Comparison of ENCODE assay signal across 34 cellular contexts in genomic region chr1:169570172-169570574, GRCh38. TPM values are rescaled to one million over a fixed set of nuclear protein-coding genes. Genes with fewer than 3 reads are reported as not detected.
DNase-seq lines count a peak whose midpoint lies in the region; ATAC-seq, FAIRE-seq and TF ChIP-seq lines count a peak whose summit lies in the region.
"Had no signal": no experiment of that assay in that cellular context is flagged by ENCODE, and none has a peak within 500 bp of the region (broad histone marks: within the 10 kb centered on the region; RNA-seq: fewer than 3 reads in every experiment).

No MANE protein-coding gene starts in this region.

- no peak overlapping the region for H2AFZ ChIP-seq in hepatocyte

- no peaks in the 10 kb centered on the region for H3K79me2 ChIP-seq in hepatocyte

- H3K4me1 ChIP-seq in hepatocyte (ENCODE audit: insufficient read depth): peaks cover 18% of the 10 kb centered on the region
- peaks cover 0 to 2% of the 10 kb centered on the region in 2 donors for H3K4me1 ChIP-seq in small intestine (ENCODE audit: control insufficient read depth in 2 of 2, insufficient read depth in 1 of 2, low read depth in 1 of 2, low read length in 1 of 2)
- H3K4me1 ChIP-seq: breast epithelium, psoas muscle, SJCRH30 had no signal

- no TSS peak for BruUV-seq in Calu3 (replicated peaks; lab: Mats Ljungman, UMichigan)

- H3K9me3 ChIP-seq in hepatocyte (ENCODE audit: low read depth) (no peaks in the 10 kb centered on the region), small intestine (ENCODE audit: control insufficient read depth, low read depth) (no peaks in the 10 kb centered on the region)
- H3K9me3 ChIP-seq: breast epithelium, left lung, psoas muscle, sigmoid colon, SJCRH30, tibial nerve had no signal

- H3K4me3 ChIP-seq in hepatocyte: no peak overlapping the region
- no peak overlapping the region for H3K4me3 ChIP-seq in small intestine (ENCODE audit: low read depth in 1 of 2, low read length in 2 of 2)
- H3K4me3 ChIP-seq: breast epithelium, left lung, psoas muscle, sigmoid colon, SJCRH30, tibial nerve had no signal

- no peak for FAIRE-seq in small intestine (lab: Jason Lieb, UNC)
- FAIRE-seq: GM12892, H54 had no signal

- DNase-seq in Calu3 (peak; percentile 31), NCI-H69 (lab: John Stamatoyannopoulos, UW) (peak; percentile 80), hepatocyte (ENCODE audit: low spot score) (peak; percentile 45), small intestine (peak; percentile 89), NCI-H446 treated with DMSO at 0.1 percent for 48 hours (lab: John Stamatoyannopoulos, UW) (no peak), NCI-H526 treated with DMSO at 0.1 percent for 48 hours (lab: John Stamatoyannopoulos, UW) (no peak)
- DNase-seq: activated CD4-positive, alpha-beta T cell treated with anti-CD3 and anti-CD28 coated beads, Interleukin-2, amount 10 ng/mL, durations not matched to agents 24 days and 14 days; activated CD8-positive, alpha-beta memory T cell treated with anti-CD3 and anti-CD28 coated beads for 24 hours; activated effector memory CD4-positive, alpha-beta T cell treated with Interleukin-2 at 50 U/mL for 16 hours; activated T-cell treated with anti-CD3 and anti-CD28 coated beads for 4 hours; effector CD8-positive, alpha-beta T cell; hypothalamus; immature natural killer cell; KBM-7; left lung; mesenchymal stem cell; MM.1S; naive B cell; NCI-H2227 treated with DMSO at 0.1 percent for 48 hours; NCI-H774; psoas muscle; RPMI8226; sigmoid colon; SJCRH30; stimulated activated CD4-positive, alpha-beta T cell treated with anti-CD3 and anti-CD28 coated beads, Interleukin-4, amount 100 ng/mL, for 1 hour; T1000 had no signal

- no peak for ATAC-seq in GM21367 (IDR thresholded peaks at IDR 0.05; ENCODE audit: unreplicated experiment)
- ATAC-seq: activated naive CD4-positive, alpha-beta T cell treated with anti-CD3 and anti-CD28 coated beads, Interleukin-2, amount 50 U/mL, for 72 hours; left lung; psoas muscle had no signal

- intact Hi-C loops in Calu3 (cut with micrococcal nuclease; ENCODE audit: unreplicated experiment): no loop called here

- H3K4me2 ChIP-seq in hepatocyte: peak overlapping the region; percentile 48

- H3K36me3 Mint-ChIP-seq in Calu3 (ENCODE audit: insufficient read depth, unreplicated experiment): no peaks in the 10 kb centered on the region
- H3K36me3 Mint-ChIP-seq: immature natural killer cell had no signal

- peak overlapping the region; percentile 23 for H3K27ac ChIP-seq in hepatocyte
- H3K27ac ChIP-seq in small intestine (ENCODE audit: low read depth in 1 of 2, low read length in 1 of 2): peak overlapping the region in 1 of 2 donors; percentile 50
- H3K27ac ChIP-seq: breast epithelium, left lung, psoas muscle, sigmoid colon, SJCRH30, tibial nerve had no signal

- CTCF ChIA-PET in Calu3 (lab: Charles Lee): no interaction called here

- peak overlapping the region; percentile 9 for H3K4me3 Mint-ChIP-seq in Calu3 (ENCODE audit: low read depth, unreplicated experiment)
- H3K4me3 Mint-ChIP-seq: activated CD4-positive, alpha-beta T cell treated with anti-CD3 and anti-CD28 coated beads, Interleukin-2, amount 10 ng/mL, durations not matched to agents 24 days and 14 days; CD14-positive monocyte; immature natural killer cell; naive B cell had no signal

- no peaks in the 10 kb centered on the region for H3K9me2 ChIP-seq in hepatocyte (replicated peaks; ENCODE audit: insufficient read depth)

- 40% methylated on average over 1 of the region's 1 CpG for WGBS in hepatocyte (ENCODE audit: low lambda C conversion rate, missing lambda C conversion rate)
- WGBS in small intestine, 3 donors: 4 to 40% (median 5%) methylated on average over 1 of the region's 1 CpG

- H3K9me3 Mint-ChIP-seq in Calu3 (ENCODE audit: low read depth, unreplicated experiment): peaks cover under 1% of the 10 kb centered on the region
- H3K9me3 Mint-ChIP-seq: activated naive CD4-positive, alpha-beta T cell treated with anti-CD3 and anti-CD28 coated beads, Interleukin-2, amount 50 U/mL, for 72 hours; immature natural killer cell had no signal

- H3K27ac Mint-ChIP-seq in Calu3 (ENCODE audit: unreplicated experiment): no peak overlapping the region
- H3K27ac Mint-ChIP-seq: activated CD4-positive, alpha-beta T cell treated with anti-CD3 and anti-CD28 coated beads, Interleukin-2, amount 10 ng/mL, durations not matched to agents 24 days and 14 days; activated naive CD4-positive, alpha-beta T cell treated with anti-CD3 and anti-CD28 coated beads, Interleukin-2, amount 50 U/mL, for 72 hours; CD14-positive monocyte; immature natural killer cell; naive B cell had no signal

- no peaks in the 10 kb centered on the region for H3K36me3 ChIP-seq in hepatocyte (replicated peaks; ENCODE audit: insufficient read depth, low read depth)
- no peaks in the 10 kb centered on the region for H3K36me3 ChIP-seq in small intestine (ENCODE audit: control insufficient read depth in 2 of 2, insufficient read depth in 2 of 2, low read length in 2 of 2)
- H3K36me3 ChIP-seq: breast epithelium, left lung, sigmoid colon, SJCRH30, tibial nerve had no signal

- TF ChIP-seq CTCF in Calu3 (IDR thresholded peaks at IDR 0.05; ENCODE audit: unreplicated experiment) (no peak), hepatocyte (IDR thresholded peaks at IDR 0.05; ENCODE audit: poor library complexity) (no peak)

- H3K27me3 Mint-ChIP-seq in Calu3 (ENCODE audit: unreplicated experiment): no peaks in the 10 kb centered on the region
- H3K27me3 Mint-ChIP-seq: activated CD4-positive, alpha-beta T cell treated with anti-CD3 and anti-CD28 coated beads, Interleukin-2, amount 10 ng/mL, durations not matched to agents 24 days and 14 days had no signal

- no peaks in the 10 kb centered on the region for H4K20me1 ChIP-seq in hepatocyte (ENCODE audit: insufficient read depth, poor library complexity, severe bottlenecking)

- peaks cover 55% of the 10 kb centered on the region for H3K4me1 Mint-ChIP-seq in Calu3 (ENCODE audit: low read depth, unreplicated experiment)
- H3K4me1 Mint-ChIP-seq: immature natural killer cell, naive B cell had no signal

- H3K27me3 ChIP-seq in hepatocyte (no peaks in the 10 kb centered on the region), small intestine (ENCODE audit: control insufficient read depth in 2 of 2, insufficient read depth in 2 of 2, low read length in 2 of 2) (no peaks in the 10 kb centered on the region)
- H3K27me3 ChIP-seq: breast epithelium, left lung, sigmoid colon, SJCRH30, tibial nerve had no signal

RNA-seq across cellular contexts. Expression of gene F5, which starts 16.1 kb away (rescaled TPM):
- total RNA-seq in Calu3 (2022): 8.1 and 16.2 TPM in 2 replicates
- total RNA-seq in hepatocyte: 24.0 and 34.2 TPM in 2 replicates
- 20.4 and 21.5 TPM in 2 replicates for polyA plus RNA-seq in hepatocyte
- polyA plus RNA-seq in small intestine: under 1 TPM in 2 of 3 donors, not detected in 1; under 0.01 to 0.36 TPM
- total RNA-seq: epithelial cell of proximal tubule, SJCRH30 had no signal

RNA-seq across cellular contexts. Expression of gene SELP, which starts 59.8 kb away (rescaled TPM):
- 0.47 TPM in 1 of 2 replicates, not detected in the other for total RNA-seq in Calu3 (2022)
- total RNA-seq in hepatocyte: 0.24 and 0.27 TPM in 2 replicates
- polyA plus RNA-seq in hepatocyte: 0.34 TPM in 1 of 2 replicates, not detected in the other
- 1 to 10 TPM in 1 of 3 donors, under 1 TPM in 1, not detected in 1; 0.27 to 9.1 TPM for polyA plus RNA-seq in small intestine
- total RNA-seq: activated CD4-positive, alpha-beta T cell treated with anti-CD3 and anti-CD28 coated beads, Interleukin-2, amount 10 ng/mL, durations not matched to agents 24 days and 14 days; epithelial cell of proximal tubule; SJCRH30 had no signal

Comparison
In these comparisons a context has a peak if more than half of its experiments do, and no peak if none do; other contexts are left out.
1. DNase-seq: peak in Calu3 (single experiment), NCI-H69 (single experiment), hepatocyte (single experiment) and small intestine (single experiment); none in NCI-H446 treated with DMSO at 0.1 percent for 48 hours (single experiment) and NCI-H526 treated with DMSO at 0.1 percent for 48 hours (single experiment).